19 cellular contexts compared by ENCODE assay signal in genomic region chr22:39204216-39204615, GRCh38. TPM values are rescaled to one million over a fixed set of nuclear protein-coding genes. Genes with fewer than 3 reads are reported as not detected.
"Had no signal": no experiment of that assay in that cellular context is flagged by ENCODE, and none has a peak within 500 bp of the region (broad histone marks: within the 10 kb centered on the region; RNA-seq: fewer than 3 reads in every experiment).

No MANE protein-coding gene starts in this region.

- H3K27me3 ChIP-seq: ascending aorta, heart right ventricle, suprapubic skin had no signal

- H3K9me3 ChIP-seq: esophagus squamous epithelium, suprapubic skin had no signal

- H3K4me3 Mint-ChIP-seq: activated CD4-positive, alpha-beta memory T cell treated with anti-CD3 and anti-CD28 coated beads, Interleukin-2, amount 10 ng/mL, durations not matched to agents 7 days and 5 days; activated CD8-positive, alpha-beta memory T cell treated with anti-CD3 and anti-CD28 coated beads, Interleukin-2, amount 10 ng/mL, durations not matched to agents 7 days and 5 days; activated naive CD8-positive, alpha-beta T cell treated with anti-CD3 and anti-CD28 coated beads, Interleukin-2, amount 50 U/mL, for 24 hours; activated T-helper 17 cell treated with anti-CD3 and anti-CD28 coated beads, Interleukin-2, amount 50 U/mL, for 72 hours; natural killer cell treated with Interleukin-12 subunit alpha and Interleukin-12 subunit beta and Interleukin-15 and Interleukin-18, amount 100 ng/mL, for 72 hours; stimulated activated naive CD8-positive, alpha-beta T cell treated with anti-CD3 and anti-CD28 coated beads, Interleukin-15, Interleukin-2, amounts not matched to agents 100 ng/mL and 50 ng/mL, for 24 hours had no signal

- H3K27ac ChIP-seq: ascending aorta, esophagus squamous epithelium, heart right ventricle, suprapubic skin had no signal

- H3K36me3 ChIP-seq: ascending aorta, esophagus squamous epithelium, heart right ventricle, suprapubic skin had no signal

- H3K27ac Mint-ChIP-seq: activated CD4-positive, alpha-beta memory T cell treated with anti-CD3 and anti-CD28 coated beads, Interleukin-2, amount 10 ng/mL, durations not matched to agents 7 days and 5 days; activated CD8-positive, alpha-beta memory T cell treated with anti-CD3 and anti-CD28 coated beads, Interleukin-2, amount 10 ng/mL, durations not matched to agents 7 days and 5 days; activated naive CD8-positive, alpha-beta T cell treated with anti-CD3 and anti-CD28 coated beads, Interleukin-2, amount 50 U/mL, for 24 hours; activated T-helper 17 cell treated with anti-CD3 and anti-CD28 coated beads, Interleukin-2, amount 50 U/mL, for 72 hours; stimulated activated naive CD8-positive, alpha-beta T cell treated with anti-CD3 and anti-CD28 coated beads, Interleukin-15, Interleukin-2, amounts not matched to agents 100 ng/mL and 50 ng/mL, for 24 hours had no signal

- H3K36me3 Mint-ChIP-seq: activated CD8-positive, alpha-beta memory T cell treated with anti-CD3 and anti-CD28 coated beads, Interleukin-2, amount 10 ng/mL, durations not matched to agents 7 days and 5 days; natural killer cell treated with Interleukin-12 subunit alpha and Interleukin-12 subunit beta and Interleukin-15 and Interleukin-18, amount 100 ng/mL, for 72 hours had no signal

- DNase-seq: activated CD4-positive, alpha-beta memory T cell treated with anti-CD3 and anti-CD28 coated beads, Interleukin-2, amount 10 ng/mL, durations not matched to agents 7 days and 5 days; activated CD4-positive, alpha-beta T cell treated with anti-CD3 and anti-CD28 coated beads for 48 hours; activated CD4-positive, CD25-positive, alpha-beta regulatory T cell; activated CD8-positive, alpha-beta memory T cell treated with anti-CD3 and anti-CD28 coated beads, Interleukin-2, amount 10 ng/mL, durations not matched to agents 7 days and 5 days; activated naive CD4-positive, alpha-beta T cell treated with Interleukin-2 at 50 U/mL for 16 hours; activated naive CD8-positive, alpha-beta T cell treated with anti-CD3 and anti-CD28 coated beads, Interleukin-2, amount 50 U/mL, for 24 hours; effector CD4-positive, alpha-beta T cell; esophagus squamous epithelium; heart right ventricle; immature natural killer cell; mesendoderm; retina; T1000; trophoblast cell had no signal

- H3K9me3 Mint-ChIP-seq: activated CD4-positive, alpha-beta memory T cell treated with anti-CD3 and anti-CD28 coated beads, Interleukin-2, amount 10 ng/mL, durations not matched to agents 7 days and 5 days; activated naive CD8-positive, alpha-beta T cell treated with anti-CD3 and anti-CD28 coated beads, Interleukin-2, amount 50 U/mL, for 24 hours; activated T-helper 17 cell treated with anti-CD3 and anti-CD28 coated beads, Interleukin-2, amount 50 U/mL, for 72 hours; immature natural killer cell; natural killer cell treated with Interleukin-12 subunit alpha and Interleukin-12 subunit beta and Interleukin-15 and Interleukin-18, amount 100 ng/mL, for 72 hours; stimulated activated naive CD8-positive, alpha-beta T cell treated with anti-CD3 and anti-CD28 coated beads, Interleukin-15, Interleukin-2, amounts not matched to agents 100 ng/mL and 50 ng/mL, for 24 hours had no signal

- ATAC-seq: activated CD8-positive, alpha-beta memory T cell treated with anti-CD3 and anti-CD28 coated beads, Interleukin-2, amount 10 ng/mL, durations not matched to agents 7 days and 5 days; activated naive CD8-positive, alpha-beta T cell treated with anti-CD3 and anti-CD28 coated beads, Interleukin-2, amount 50 U/mL, for 24 hours; activated T-helper 17 cell treated with anti-CD3 and anti-CD28 coated beads, Interleukin-2, amount 50 U/mL, for 72 hours; heart right ventricle; natural killer cell treated with Interleukin-12 subunit alpha and Interleukin-12 subunit beta and Interleukin-15 and Interleukin-18, amount 100 ng/mL, for 72 hours had no signal

- H3K4me3 ChIP-seq: ascending aorta, esophagus squamous epithelium, heart right ventricle, suprapubic skin had no signal

- H3K4me1 ChIP-seq: ascending aorta had no signal

RNA-seq across cellular contexts. Expression of gene PDGFB, which starts 40.6 kb away (rescaled TPM):
- total RNA-seq: natural killer cell treated with Interleukin-12 subunit alpha and Interleukin-12 subunit beta and Interleukin-15 and Interleukin-18, amount 100 ng/mL, for 72 hours had no signal
